In the genomic region with DNA sequence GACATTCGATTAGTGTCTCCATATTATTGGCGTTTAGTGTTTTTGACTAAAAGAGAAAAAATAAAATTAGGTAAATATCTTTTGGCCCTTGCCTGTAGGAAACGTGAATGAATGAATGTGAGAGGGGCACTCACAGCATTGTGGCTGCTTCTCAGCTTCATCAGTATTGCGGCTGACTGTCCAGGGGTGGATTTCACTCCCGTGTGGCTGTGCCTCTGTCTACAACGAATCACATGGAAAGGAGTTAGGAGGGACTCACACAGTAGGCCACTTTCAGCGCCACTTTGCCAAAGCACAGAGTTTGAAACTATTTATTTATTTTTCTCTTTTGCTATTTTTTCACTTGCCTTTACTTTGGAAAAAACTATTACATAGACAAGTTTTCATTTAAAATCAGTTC, we compare ENCODE assay signal across 9 cellular contexts. TPM values are rescaled to one million over a fixed set of nuclear protein-coding genes. Genes with fewer than 3 reads are reported as not detected.
DNase-seq lines count a peak whose midpoint lies in the region; ATAC-seq and TF ChIP-seq lines count a peak whose summit lies in the region.
"Had no signal": no experiment of that assay in that cellular context is flagged by ENCODE, and none has a peak within 500 bp of the region (broad histone marks: within the 10 kb centered on the region; RNA-seq: fewer than 3 reads in every experiment).

No MANE protein-coding gene starts in this region.

- peak overlapping the region; percentile 94 for H3K4me3 Mint-ChIP-seq in activated CD4-positive, alpha-beta T cell treated with anti-CD3 and anti-CD28 coated beads, Interleukin-2, amount 10 ng/mL, durations not matched to agents 24 days and 14 days
- peak overlapping the region; percentile 97 for H3K4me3 Mint-ChIP-seq in central memory CD8-positive, alpha-beta T cell
- H3K4me3 Mint-ChIP-seq in stimulated activated naive CD8-positive, alpha-beta T cell treated with anti-CD3 and anti-CD28 coated beads, Interleukin-15, amount 100 ng/mL, for 72 hours, result peak overlapping the region; percentile 88 to 97

- DNase-seq in activated CD4-positive, alpha-beta T cell treated with anti-CD3 and anti-CD28 coated beads, Interleukin-2, amount 10 ng/mL, durations not matched to agents 24 days and 14 days, result peak; percentile 82
- no peak for DNase-seq in activated CD4-positive, alpha-beta T cell treated with anti-CD3 and anti-CD28 coated beads, Interleukin-2, amount 50 U/mL, for 4 hours
- no peak for DNase-seq in Peyer's patch
- DNase-seq in central memory CD8-positive, alpha-beta T cell (ENCODE audit: low spot score in 2 of 2), result no peak
- peak in 1 of 2 donors; percentile 35 for DNase-seq in stimulated activated naive CD8-positive, alpha-beta T cell treated with anti-CD3 and anti-CD28 coated beads, Interleukin-15, amount 100 ng/mL, for 72 hours
- no peak for DNase-seq in NCI-H2227 (lab: John Stamatoyannopoulos, UW; ENCODE audit: unreplicated experiment)
- DNase-seq in caudate nucleus (lab: John Stamatoyannopoulos, UW), result no peak
- DNase-seq in midbrain (lab: John Stamatoyannopoulos, UW), result no peak
- DNase-seq: NCI-H1092 treated with DMSO at 0.1 percent for 48 hours had no signal

- ATAC-seq in central memory CD8-positive, alpha-beta T cell (replicated peaks; ENCODE audit: extremely low read depth, poor library complexity, severe bottlenecking), result no peak
- ATAC-seq in stimulated activated naive CD8-positive, alpha-beta T cell treated with anti-CD3 and anti-CD28 coated beads, Interleukin-15, amount 100 ng/mL, for 72 hours, result no peak

- H3K27me3 ChIP-seq in Peyer's patch, result no peaks in the 10 kb centered on the region

- peak overlapping the region; percentile 45 to 51 (median 46) for H3K4me3 ChIP-seq in Peyer's patch

- peaks cover 64% of the 10 kb centered on the region for H3K4me1 Mint-ChIP-seq in activated CD4-positive, alpha-beta T cell treated with anti-CD3 and anti-CD28 coated beads, Interleukin-2, amount 10 ng/mL, durations not matched to agents 24 days and 14 days
- peaks cover 62% of the 10 kb centered on the region for H3K4me1 Mint-ChIP-seq in central memory CD8-positive, alpha-beta T cell
- H3K4me1 Mint-ChIP-seq in stimulated activated naive CD8-positive, alpha-beta T cell treated with anti-CD3 and anti-CD28 coated beads, Interleukin-15, amount 100 ng/mL, for 72 hours, result peaks cover 70% of the 10 kb centered on the region

- H3K27ac ChIP-seq in Peyer's patch (peak overlapping the region; percentile 57 to 86 (median 80)), caudate nucleus (ENCODE audit: low read depth, low read length) (no peak overlapping the region)

- H3K4me1 ChIP-seq in Peyer's patch, result peaks cover 0 to 17% (median 8%) of the 10 kb centered on the region in 4 donors

- intact Hi-C loops in activated CD4-positive, alpha-beta T cell treated with anti-CD3 and anti-CD28 coated beads, Interleukin-2, amount 10 ng/mL, durations not matched to agents 24 days and 14 days (cut with micrococcal nuclease), result loop anchor here (2.0 to 10.0 kb wide), 5 partner anchors 47 to 931 kb away; partner anchors contain the start of gene WTAP

- no peaks in the 10 kb centered on the region for H3K9me3 ChIP-seq in Peyer's patch

- H3K36me3 ChIP-seq in Peyer's patch, result no peaks in the 10 kb centered on the region

- no peak for TF ChIP-seq CTCF in Peyer's patch (IDR thresholded peaks at IDR 0.05)

- no peak for TF ChIP-seq POLR2A in Peyer's patch (IDR thresholded peaks at IDR 0.05)

- H3K36me3 Mint-ChIP-seq in activated CD4-positive, alpha-beta T cell treated with anti-CD3 and anti-CD28 coated beads, Interleukin-2, amount 10 ng/mL, durations not matched to agents 24 days and 14 days (ENCODE audit: low read depth), result peaks cover 59% of the 10 kb centered on the region
- peaks cover 64% of the 10 kb centered on the region for H3K36me3 Mint-ChIP-seq in central memory CD8-positive, alpha-beta T cell (ENCODE audit: insufficient read depth)

- peak overlapping the region; percentile 99 for H3K27ac Mint-ChIP-seq in activated CD4-positive, alpha-beta T cell treated with anti-CD3 and anti-CD28 coated beads, Interleukin-2, amount 10 ng/mL, durations not matched to agents 24 days and 14 days
- peak overlapping the region; percentile 93 for H3K27ac Mint-ChIP-seq in central memory CD8-positive, alpha-beta T cell (ENCODE audit: low read depth)
- H3K27ac Mint-ChIP-seq in stimulated activated naive CD8-positive, alpha-beta T cell treated with anti-CD3 and anti-CD28 coated beads, Interleukin-15, amount 100 ng/mL, for 72 hours, result peak overlapping the region; percentile 98 to 99

- peaks cover 3% of the 10 kb centered on the region for H3K9me3 Mint-ChIP-seq in activated CD4-positive, alpha-beta T cell treated with anti-CD3 and anti-CD28 coated beads, Interleukin-2, amount 10 ng/mL, durations not matched to agents 24 days and 14 days
- no peaks in the 10 kb centered on the region for H3K9me3 Mint-ChIP-seq in central memory CD8-positive, alpha-beta T cell
- no peaks in the 10 kb centered on the region for H3K9me3 Mint-ChIP-seq in stimulated activated naive CD8-positive, alpha-beta T cell treated with anti-CD3 and anti-CD28 coated beads, Interleukin-15, amount 100 ng/mL, for 72 hours

- H3K27me3 Mint-ChIP-seq in activated CD4-positive, alpha-beta T cell treated with anti-CD3 and anti-CD28 coated beads, Interleukin-2, amount 10 ng/mL, durations not matched to agents 24 days and 14 days, result no peaks in the 10 kb centered on the region
- H3K27me3 Mint-ChIP-seq in central memory CD8-positive, alpha-beta T cell, result no peaks in the 10 kb centered on the region
- no peaks in the 10 kb centered on the region for H3K27me3 Mint-ChIP-seq in stimulated activated naive CD8-positive, alpha-beta T cell treated with anti-CD3 and anti-CD28 coated beads, Interleukin-15, amount 100 ng/mL, for 72 hours

RNA-seq across cellular contexts. Expression of gene TAGAP, which starts 0.8 kb away (rescaled TPM):
- total RNA-seq in activated CD4-positive, alpha-beta T cell treated with anti-CD3 and anti-CD28 coated beads, Interleukin-2, amount 10 ng/mL, durations not matched to agents 24 days and 14 days, result 183 and 187 TPM in 2 replicates
- 10 to 100 TPM in 1 of 4 donors, 1 to 10 TPM in 3; 3.9 to 18.2 (median 5.4) TPM for total RNA-seq in Peyer's patch

RNA-seq across cellular contexts. Expression of gene RSPH3, which starts 44.0 kb away (rescaled TPM):
- 4.7 and 5.1 TPM in 2 replicates for total RNA-seq in activated CD4-positive, alpha-beta T cell treated with anti-CD3 and anti-CD28 coated beads, Interleukin-2, amount 10 ng/mL, durations not matched to agents 24 days and 14 days
- total RNA-seq in Peyer's patch, result 10 to 100 TPM; 14.9 to 24.5 (median 20.1) TPM
